In genomic region chr1:46489638-46490602, GRCh38 we compare ENCODE assay signal across 1 cellular context.
TF ChIP-seq lines count a peak whose summit lies in the region.

TSS of gene DMBX1 (plus strand) at chr1:46489836. CDS start at chr1:46507011, 17,175 bp downstream.

TF ChIP-seq in K562, 482 proteins besides CTCF, POLR2A, EP300 and RAD21 (continued from another document and continues in another):
- TF ChIP-seq, protein P1, sequence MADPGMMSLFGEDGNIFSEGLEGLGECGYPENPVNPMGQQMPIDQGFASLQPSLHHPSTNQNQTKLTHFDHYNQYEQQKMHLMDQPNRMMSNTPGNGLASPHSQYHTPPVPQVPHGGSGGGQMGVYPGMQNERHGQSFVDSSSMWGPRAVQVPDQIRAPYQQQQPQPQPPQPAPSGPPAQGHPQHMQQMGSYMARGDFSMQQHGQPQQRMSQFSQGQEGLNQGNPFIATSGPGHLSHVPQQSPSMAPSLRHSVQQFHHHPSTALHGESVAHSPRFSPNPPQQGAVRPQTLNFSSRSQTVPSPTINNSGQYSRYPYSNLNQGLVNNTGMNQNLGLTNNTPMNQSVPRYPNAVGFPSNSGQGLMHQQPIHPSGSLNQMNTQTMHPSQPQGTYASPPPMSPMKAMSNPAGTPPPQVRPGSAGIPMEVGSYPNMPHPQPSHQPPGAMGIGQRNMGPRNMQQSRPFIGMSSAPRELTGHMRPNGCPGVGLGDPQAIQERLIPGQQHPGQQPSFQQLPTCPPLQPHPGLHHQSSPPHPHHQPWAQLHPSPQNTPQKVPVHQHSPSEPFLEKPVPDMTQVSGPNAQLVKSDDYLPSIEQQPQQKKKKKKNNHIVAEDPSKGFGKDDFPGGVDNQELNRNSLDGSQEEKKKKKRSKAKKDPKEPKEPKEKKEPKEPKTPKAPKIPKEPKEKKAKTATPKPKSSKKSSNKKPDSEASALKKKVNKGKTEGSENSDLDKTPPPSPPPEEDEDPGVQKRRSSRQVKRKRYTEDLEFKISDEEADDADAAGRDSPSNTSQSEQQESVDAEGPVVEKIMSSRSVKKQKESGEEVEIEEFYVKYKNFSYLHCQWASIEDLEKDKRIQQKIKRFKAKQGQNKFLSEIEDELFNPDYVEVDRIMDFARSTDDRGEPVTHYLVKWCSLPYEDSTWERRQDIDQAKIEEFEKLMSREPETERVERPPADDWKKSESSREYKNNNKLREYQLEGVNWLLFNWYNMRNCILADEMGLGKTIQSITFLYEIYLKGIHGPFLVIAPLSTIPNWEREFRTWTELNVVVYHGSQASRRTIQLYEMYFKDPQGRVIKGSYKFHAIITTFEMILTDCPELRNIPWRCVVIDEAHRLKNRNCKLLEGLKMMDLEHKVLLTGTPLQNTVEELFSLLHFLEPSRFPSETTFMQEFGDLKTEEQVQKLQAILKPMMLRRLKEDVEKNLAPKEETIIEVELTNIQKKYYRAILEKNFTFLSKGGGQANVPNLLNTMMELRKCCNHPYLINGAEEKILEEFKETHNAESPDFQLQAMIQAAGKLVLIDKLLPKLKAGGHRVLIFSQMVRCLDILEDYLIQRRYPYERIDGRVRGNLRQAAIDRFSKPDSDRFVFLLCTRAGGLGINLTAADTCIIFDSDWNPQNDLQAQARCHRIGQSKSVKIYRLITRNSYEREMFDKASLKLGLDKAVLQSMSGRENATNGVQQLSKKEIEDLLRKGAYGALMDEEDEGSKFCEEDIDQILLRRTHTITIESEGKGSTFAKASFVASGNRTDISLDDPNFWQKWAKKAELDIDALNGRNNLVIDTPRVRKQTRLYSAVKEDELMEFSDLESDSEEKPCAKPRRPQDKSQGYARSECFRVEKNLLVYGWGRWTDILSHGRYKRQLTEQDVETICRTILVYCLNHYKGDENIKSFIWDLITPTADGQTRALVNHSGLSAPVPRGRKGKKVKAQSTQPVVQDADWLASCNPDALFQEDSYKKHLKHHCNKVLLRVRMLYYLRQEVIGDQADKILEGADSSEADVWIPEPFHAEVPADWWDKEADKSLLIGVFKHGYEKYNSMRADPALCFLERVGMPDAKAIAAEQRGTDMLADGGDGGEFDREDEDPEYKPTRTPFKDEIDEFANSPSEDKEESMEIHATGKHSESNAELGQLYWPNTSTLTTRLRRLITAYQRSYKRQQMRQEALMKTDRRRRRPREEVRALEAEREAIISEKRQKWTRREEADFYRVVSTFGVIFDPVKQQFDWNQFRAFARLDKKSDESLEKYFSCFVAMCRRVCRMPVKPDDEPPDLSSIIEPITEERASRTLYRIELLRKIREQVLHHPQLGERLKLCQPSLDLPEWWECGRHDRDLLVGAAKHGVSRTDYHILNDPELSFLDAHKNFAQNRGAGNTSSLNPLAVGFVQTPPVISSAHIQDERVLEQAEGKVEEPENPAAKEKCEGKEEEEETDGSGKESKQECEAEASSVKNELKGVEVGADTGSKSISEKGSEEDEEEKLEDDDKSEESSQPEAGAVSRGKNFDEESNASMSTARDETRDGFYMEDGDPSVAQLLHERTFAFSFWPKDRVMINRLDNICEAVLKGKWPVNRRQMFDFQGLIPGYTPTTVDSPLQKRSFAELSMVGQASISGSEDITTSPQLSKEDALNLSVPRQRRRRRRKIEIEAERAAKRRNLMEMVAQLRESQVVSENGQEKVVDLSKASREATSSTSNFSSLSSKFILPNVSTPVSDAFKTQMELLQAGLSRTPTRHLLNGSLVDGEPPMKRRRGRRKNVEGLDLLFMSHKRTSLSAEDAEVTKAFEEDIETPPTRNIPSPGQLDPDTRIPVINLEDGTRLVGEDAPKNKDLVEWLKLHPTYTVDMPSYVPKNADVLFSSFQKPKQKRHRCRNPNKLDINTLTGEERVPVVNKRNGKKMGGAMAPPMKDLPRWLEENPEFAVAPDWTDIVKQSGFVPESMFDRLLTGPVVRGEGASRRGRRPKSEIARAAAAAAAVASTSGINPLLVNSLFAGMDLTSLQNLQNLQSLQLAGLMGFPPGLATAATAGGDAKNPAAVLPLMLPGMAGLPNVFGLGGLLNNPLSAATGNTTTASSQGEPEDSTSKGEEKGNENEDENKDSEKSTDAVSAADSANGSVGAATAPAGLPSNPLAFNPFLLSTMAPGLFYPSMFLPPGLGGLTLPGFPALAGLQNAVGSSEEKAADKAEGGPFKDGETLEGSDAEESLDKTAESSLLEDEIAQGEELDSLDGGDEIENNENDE (IDR thresholded peaks at IDR 0.05; ENCODE audit: low read depth, low read length) = no peak
- TF ChIP-seq SP2 (IDR thresholded peaks at IDR 0.05; ENCODE audit: extremely low read depth, low read depth, low read length, poor library complexity, severe bottlenecking) (peak; percentile 59), SMAD2 (IDR thresholded peaks at IDR 0.05; ENCODE audit: low read depth, low read length) (no peak), MYC (IDR thresholded peaks at IDR 0.05; ENCODE audit: low read depth, low read length) (no peak), MYC (CRISPR knock-in tag; IDR thresholded peaks at IDR 0.05; ENCODE audit: borderline replicate concordance, low read depth) (no peak), TCF7L2 (IDR thresholded peaks at IDR 0.05; ENCODE audit: low read depth, low read length) (no peak), OTX1 (CRISPR knock-in tag; IDR thresholded peaks at IDR 0.05) (no peak), ELK1 (CRISPR knock-in tag; IDR thresholded peaks at IDR 0.05) (no peak), ZBTB7A (IDR thresholded peaks at IDR 0.05; ENCODE audit: borderline replicate concordance, control insufficient read depth, low read depth, low read length) (0 out of 2 replicates have a peak, but pooled peaks have one; percentile 8), ZEB2 (IDR thresholded peaks at IDR 0.05) (no peak), FOSL1 (tag; conservative IDR thresholded peaks at IDR 0.05) (no peak), PML (IDR thresholded peaks at IDR 0.05; ENCODE audit: low read length) (no peak), ZBTB9 (CRISPR knock-in tag; IDR thresholded peaks at IDR 0.05) (no peak), E2F1 (CRISPR knock-in tag; IDR thresholded peaks at IDR 0.05) (peak; percentile 33; the same call in 1 of the 2 replicates), HLTF (IDR thresholded peaks at IDR 0.05) (no peak), NUFIP1 (IDR thresholded peaks at IDR 0.05; ENCODE audit: partially characterized antibody) (no peak), FOS (IDR thresholded peaks at IDR 0.05; ENCODE audit: extremely low read depth, insufficient read length) (peak; percentile 51), ZNF124 (CRISPR knock-in tag; IDR thresholded peaks at IDR 0.05) (no peak), PCBP1 (IDR thresholded peaks at IDR 0.05; ENCODE audit: low read depth, low read length, poor library complexity, severe bottlenecking) (peak; percentile 13), ZNF274 (IDR thresholded peaks at IDR 0.05; ENCODE audit: borderline replicate concordance, low read depth, low read length) (no peak), MCM2 (IDR thresholded peaks at IDR 0.05; ENCODE audit: low read depth) (no peak), HMG20A (CRISPR knock-in tag; conservative IDR thresholded peaks at IDR 0.05) (no peak), MEF2D (tag; conservative IDR thresholded peaks at IDR 0.05; ENCODE audit: low read depth) (no peak), LARP7 (IDR thresholded peaks at IDR 0.05) (no peak; the same call in 1 of the 2 replicates), ATF2 (CRISPR knock-in tag; IDR thresholded peaks at IDR 0.05) (no peak), MXI1 (IDR thresholded peaks at IDR 0.05; ENCODE audit: low read depth, low read length) (0 out of 2 replicates have a peak, but pooled peaks have one; percentile 6), SAP30 (IDR thresholded peaks at IDR 0.05; ENCODE audit: borderline replicate concordance, insufficient read depth, low read depth, low read length, poor library complexity, severe bottlenecking) (no peak)
- TF ChIP-seq, protein P2, sequence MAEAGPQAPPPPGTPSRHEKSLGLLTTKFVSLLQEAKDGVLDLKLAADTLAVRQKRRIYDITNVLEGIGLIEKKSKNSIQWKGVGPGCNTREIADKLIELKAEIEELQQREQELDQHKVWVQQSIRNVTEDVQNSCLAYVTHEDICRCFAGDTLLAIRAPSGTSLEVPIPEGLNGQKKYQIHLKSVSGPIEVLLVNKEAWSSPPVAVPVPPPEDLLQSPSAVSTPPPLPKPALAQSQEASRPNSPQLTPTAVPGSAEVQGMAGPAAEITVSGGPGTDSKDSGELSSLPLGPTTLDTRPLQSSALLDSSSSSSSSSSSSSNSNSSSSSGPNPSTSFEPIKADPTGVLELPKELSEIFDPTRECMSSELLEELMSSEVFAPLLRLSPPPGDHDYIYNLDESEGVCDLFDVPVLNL (CRISPR knock-in tag; IDR thresholded peaks at IDR 0.05; ENCODE audit: low read depth) = peak; percentile 77; the same call in 1 of the 2 replicates
- TF ChIP-seq, protein P3, sequence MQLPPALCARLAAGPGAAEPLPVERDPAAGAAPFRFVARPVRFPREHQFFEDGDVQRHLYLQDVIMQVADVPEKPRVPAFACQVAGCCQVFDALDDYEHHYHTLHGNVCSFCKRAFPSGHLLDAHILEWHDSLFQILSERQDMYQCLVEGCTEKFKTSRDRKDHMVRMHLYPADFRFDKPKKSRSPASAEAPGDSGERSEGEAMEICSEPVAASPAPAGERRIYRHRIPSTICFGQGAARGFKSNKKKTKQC (CRISPR knock-in tag; IDR thresholded peaks at IDR 0.05) = no peak
- TF ChIP-seq, protein P4, sequence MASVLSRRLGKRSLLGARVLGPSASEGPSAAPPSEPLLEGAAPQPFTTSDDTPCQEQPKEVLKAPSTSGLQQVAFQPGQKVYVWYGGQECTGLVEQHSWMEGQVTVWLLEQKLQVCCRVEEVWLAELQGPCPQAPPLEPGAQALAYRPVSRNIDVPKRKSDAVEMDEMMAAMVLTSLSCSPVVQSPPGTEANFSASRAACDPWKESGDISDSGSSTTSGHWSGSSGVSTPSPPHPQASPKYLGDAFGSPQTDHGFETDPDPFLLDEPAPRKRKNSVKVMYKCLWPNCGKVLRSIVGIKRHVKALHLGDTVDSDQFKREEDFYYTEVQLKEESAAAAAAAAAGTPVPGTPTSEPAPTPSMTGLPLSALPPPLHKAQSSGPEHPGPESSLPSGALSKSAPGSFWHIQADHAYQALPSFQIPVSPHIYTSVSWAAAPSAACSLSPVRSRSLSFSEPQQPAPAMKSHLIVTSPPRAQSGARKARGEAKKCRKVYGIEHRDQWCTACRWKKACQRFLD (CRISPR knock-in tag; IDR thresholded peaks at IDR 0.05) = no peak
- TF ChIP-seq, protein P5, sequence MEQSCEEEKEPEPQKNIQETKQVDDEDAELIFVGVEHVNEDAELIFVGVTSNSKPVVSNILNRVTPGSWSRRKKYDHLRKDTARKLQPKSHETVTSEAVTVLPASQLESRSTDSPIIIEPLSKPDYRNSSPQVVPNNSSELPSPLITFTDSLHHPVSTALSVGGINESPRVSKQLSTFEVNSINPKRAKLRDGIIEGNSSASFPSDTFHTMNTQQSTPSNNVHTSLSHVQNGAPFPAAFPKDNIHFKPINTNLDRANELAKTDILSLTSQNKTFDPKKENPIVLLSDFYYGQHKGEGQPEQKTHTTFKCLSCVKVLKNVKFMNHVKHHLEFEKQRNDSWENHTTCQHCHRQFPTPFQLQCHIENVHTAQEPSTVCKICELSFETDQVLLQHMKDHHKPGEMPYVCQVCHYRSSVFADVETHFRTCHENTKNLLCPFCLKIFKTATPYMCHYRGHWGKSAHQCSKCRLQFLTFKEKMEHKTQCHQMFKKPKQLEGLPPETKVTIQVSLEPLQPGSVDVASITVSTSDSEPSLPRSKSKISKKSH (CRISPR knock-in tag; IDR thresholded peaks at IDR 0.05) = no peak
